ENCODE assay signal across 8 cellular contexts in the genomic region with DNA sequence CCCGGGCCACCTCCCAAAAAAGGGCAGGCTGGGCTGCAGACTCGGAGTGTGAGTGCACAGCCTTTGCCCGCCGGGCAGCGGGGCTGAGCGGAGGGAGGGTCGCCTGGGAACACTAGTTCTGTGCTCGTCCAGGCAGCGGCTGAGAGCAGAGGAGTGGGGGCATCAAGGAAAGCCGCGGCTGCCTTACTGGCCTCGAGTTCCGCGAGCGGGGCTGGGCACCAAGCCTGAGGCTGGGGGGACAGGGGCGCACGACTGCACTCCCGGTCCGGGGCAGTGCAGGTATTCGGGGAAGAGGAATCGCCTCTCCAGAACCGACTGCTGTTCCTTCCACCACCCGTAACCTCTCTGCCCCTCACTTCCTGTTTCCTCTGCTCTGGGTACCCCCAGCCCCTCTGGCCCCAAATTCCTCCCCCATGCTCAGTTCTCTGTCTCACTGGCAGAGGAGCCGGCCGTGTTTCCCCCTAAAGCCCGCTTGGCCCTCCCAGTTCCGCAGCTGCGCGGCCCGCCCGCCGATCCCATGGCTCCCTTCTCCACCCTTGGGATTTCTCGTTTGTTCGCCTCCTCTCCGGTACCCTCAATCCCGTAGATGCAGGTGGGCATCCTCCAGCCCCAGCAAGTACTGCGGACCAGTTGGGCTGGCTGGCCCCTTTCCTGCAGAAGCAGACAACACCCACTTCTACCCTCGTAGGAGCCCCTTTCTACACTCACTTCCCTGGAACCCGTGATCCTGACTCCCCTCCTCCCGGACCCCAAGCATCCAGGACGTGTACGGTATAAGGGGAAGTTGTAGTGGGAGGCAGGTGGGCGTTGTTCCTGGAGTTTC. TPM values are rescaled to one million over a fixed set of nuclear protein-coding genes. Genes with fewer than 3 reads are reported as not detected.
DNase-seq lines count a peak whose midpoint lies in the region; ATAC-seq and TF ChIP-seq lines count a peak whose summit lies in the region.

No MANE protein-coding gene starts in this region.

- no peak for TF ChIP-seq POLR2A in vagina (IDR thresholded peaks at IDR 0.05)

- H3K36me3 ChIP-seq in vagina: peaks cover 0 to 12% of the 10 kb centered on the region in 2 donors

- ATAC-seq in GM19452 (IDR thresholded peaks at IDR 0.05; ENCODE audit: unreplicated experiment) (no peak), HG03196 (IDR thresholded peaks at IDR 0.05; ENCODE audit: unreplicated experiment) (no peak)

- H3K27ac ChIP-seq in vagina: peak overlapping the region; percentile 59

- no peaks in the 10 kb centered on the region for H3K27me3 ChIP-seq in vagina

- intact Hi-C loops in vagina (cut with DNase I): no loop called here

- peak overlapping the region; percentile 46 to 55 for H3K4me3 ChIP-seq in vagina

- H3K4me1 ChIP-seq in vagina: peaks cover 21% of the 10 kb centered on the region

- no peak for TF ChIP-seq CTCF in vagina (IDR thresholded peaks at IDR 0.05)

- peak; percentile 35 for DNase-seq in ELR (ENCODE audit: low read depth)
- peak; percentile 30 for DNase-seq in NCI-H2171 (lab: John Stamatoyannopoulos, UW)
- DNase-seq in ecto neural progenitor cell (ENCODE audit: low spot score): peak; percentile 75
- DNase-seq in mesenteric fat pad (ENCODE audit: low spot score): peak; percentile 90
- no peak for DNase-seq in vagina (ENCODE audit: extremely low spot score in 2 of 2)
- no peak for DNase-seq in NCI-H187 (lab: John Stamatoyannopoulos, UW)

- no peaks in the 10 kb centered on the region for H3K9me3 ChIP-seq in vagina

RNA-seq across cellular contexts. Expression of a gene that starts 5.1 kb away (rescaled TPM):
- 32.6 TPM for total RNA-seq in mesenteric fat pad
- total RNA-seq in vagina: 32.7 TPM

RNA-seq across cellular contexts. Expression of a gene that starts 8.9 kb away (rescaled TPM):
- total RNA-seq in mesenteric fat pad (5.3 TPM), vagina (17.7 TPM)

RNA-seq across cellular contexts. Expression of a gene that starts 12.7 kb away (rescaled TPM):
- total RNA-seq in mesenteric fat pad (109 TPM), vagina (36.3 TPM)

RNA-seq across cellular contexts. Expression of a gene that starts 12.9 kb away (rescaled TPM):
- total RNA-seq in mesenteric fat pad (35.8 TPM), vagina (28.0 TPM)

RNA-seq across cellular contexts. Expression of a gene that starts 21.1 kb away (rescaled TPM):
- total RNA-seq in mesenteric fat pad (0.67 TPM), vagina (0.25 TPM)

Comparison
In these comparisons a context has a peak if more than half of its experiments do, and no peak if none do; other contexts are left out.
1. DNase-seq: peak in ELR (single experiment), NCI-H2171 (single experiment), ecto neural progenitor cell (single experiment) and mesenteric fat pad (single experiment); none in vagina (0 of 2) and NCI-H187 (0 of 2).